24 cellular contexts compared by ENCODE assay signal in the genomic region with DNA sequence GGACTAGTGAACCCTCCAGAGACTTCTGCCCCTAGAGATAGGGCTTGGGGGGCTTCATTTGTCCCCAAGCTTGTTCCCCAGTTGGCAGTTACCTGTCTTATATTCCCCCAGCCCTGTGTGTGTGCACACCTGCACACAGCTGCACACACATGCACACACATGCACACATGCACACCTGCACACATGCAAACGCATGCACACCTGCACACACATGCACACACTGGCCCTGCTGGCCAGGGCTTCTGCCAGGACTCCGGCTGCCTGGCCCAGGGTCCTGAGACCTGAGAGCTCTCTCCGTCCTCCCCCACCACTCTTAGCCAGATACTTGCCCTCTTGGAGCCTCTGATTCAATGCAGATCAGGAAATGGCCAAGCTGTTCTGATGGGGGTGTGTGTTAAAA. TPM values are rescaled to one million over a fixed set of nuclear protein-coding genes. Genes with fewer than 3 reads are reported as not detected.
A peak's percentile ranks its signal among the peaks of the same experiment; 100 is the strongest.
DNase-seq lines count a peak whose midpoint lies in the region; ATAC-seq, FAIRE-seq and TF ChIP-seq lines count a peak whose summit lies in the region.
"Had no signal": no experiment of that assay in that cellular context is flagged by ENCODE, and none has a peak within 500 bp of the region (broad histone marks: within the 10 kb centered on the region; RNA-seq: fewer than 3 reads in every experiment).

No MANE protein-coding gene starts in this region.

- H3K27me3 Mint-ChIP-seq in glutamatergic neuron (ENCODE audit: unreplicated experiment) (peaks cover 27% of the 10 kb centered on the region), HFFc6 (ENCODE audit: insufficient read depth) (peaks cover 6% of the 10 kb centered on the region; the same call in 1 of the 2 replicates)
- no peaks in the 10 kb centered on the region for H3K27me3 Mint-ChIP-seq in activated T-helper 17 cell treated with anti-CD3 and anti-CD28 coated beads, Interleukin-2, amount 50 U/mL, for 72 hours

- CTCF ChIA-PET in RWPE1 (lab: Yijun Ruan, JAX) = interaction anchor here (0.7 to 2.6 kb wide), 2 partner anchors 120 to 909 kb away, joined by 3 to 10 read pairs; no protein-coding TSS in a partner anchor

- H3K27me3 ChIP-seq in BLaER1 (no peaks in the 10 kb centered on the region), small intestine (ENCODE audit: control insufficient read depth in 2 of 2, insufficient read depth in 2 of 2, low read length in 2 of 2) (no peaks in the 10 kb centered on the region)
- H3K27me3 ChIP-seq: neural progenitor cell had no signal

- H3K27ac ChIP-seq in BLaER1 (no peak overlapping the region), RWPE1 (peak overlapping the region; percentile 100), small intestine (ENCODE audit: low read depth in 1 of 2, low read length in 1 of 2) (peak overlapping the region; percentile 84 to 87)
- H3K27ac ChIP-seq: HL-60, neural progenitor cell had no signal

- POLR2A ChIA-PET in RWPE1 (lab: Yijun Ruan, JAX; ENCODE audit: low non-redundant PET) = no interaction called here

- no peaks in the 10 kb centered on the region for H3K36me3 Mint-ChIP-seq in glutamatergic neuron (ENCODE audit: unreplicated experiment)
- no peaks in the 10 kb centered on the region for H3K36me3 Mint-ChIP-seq in HFFc6 (ENCODE audit: low read depth)
- H3K36me3 Mint-ChIP-seq in activated T-helper 17 cell treated with anti-CD3 and anti-CD28 coated beads, Interleukin-2, amount 50 U/mL, for 72 hours (ENCODE audit: low read depth) = peaks cover 5% of the 10 kb centered on the region
- H3K36me3 Mint-ChIP-seq: CD4-positive, CD25-positive, alpha-beta regulatory T cell; neural progenitor cell had no signal

- ATAC-seq in activated T-helper 17 cell treated with anti-CD3 and anti-CD28 coated beads, Interleukin-2, amount 50 U/mL, for 72 hours (replicated peaks) = no peak
- ATAC-seq: stimulated activated naive B cell treated with anti-CD40 and anti-IgM and Interleukin-4, amounts not matched to agents 10 μg/mL and 1 μg/mL and 100 μg/mL, for 72 hours had no signal

- H3K27ac Mint-ChIP-seq in glutamatergic neuron (ENCODE audit: unreplicated experiment) = no peak overlapping the region
- no peak overlapping the region for H3K27ac Mint-ChIP-seq in HFFc6
- no peak overlapping the region for H3K27ac Mint-ChIP-seq in activated T-helper 17 cell treated with anti-CD3 and anti-CD28 coated beads, Interleukin-2, amount 50 U/mL, for 72 hours
- H3K27ac Mint-ChIP-seq: activated B cell treated with CpG ODN at 0.5 μM for 24 hours; activated CD4-positive, alpha-beta memory T cell treated with anti-CD3 and anti-CD28 coated beads, Interleukin-2, amount 10 ng/mL, durations not matched to agents 7 days and 5 days; activated naive CD4-positive, alpha-beta T cell treated with anti-CD3 and anti-CD28 coated beads, Interleukin-2, amount 10 ng/mL, durations not matched to agents 7 days and 5 days; stimulated activated naive B cell treated with anti-CD40 and anti-IgM and Interleukin-4, amounts not matched to agents 10 μg/mL and 1 μg/mL and 100 μg/mL, for 72 hours had no signal

- FAIRE-seq in small intestine (lab: Jason Lieb, UNC) = no peak

- H3K9me3 ChIP-seq in BLaER1 (no peaks in the 10 kb centered on the region), small intestine (ENCODE audit: control insufficient read depth, low read depth) (no peaks in the 10 kb centered on the region)

- peak overlapping the region; percentile 6 for H3K4me3 Mint-ChIP-seq in glutamatergic neuron (ENCODE audit: unreplicated experiment)
- no peak overlapping the region for H3K4me3 Mint-ChIP-seq in HFFc6
- H3K4me3 Mint-ChIP-seq in activated T-helper 17 cell treated with anti-CD3 and anti-CD28 coated beads, Interleukin-2, amount 50 U/mL, for 72 hours = no peak overlapping the region
- H3K4me3 Mint-ChIP-seq: activated B cell treated with CpG ODN at 0.5 μM for 24 hours; activated CD4-positive, alpha-beta memory T cell treated with anti-CD3 and anti-CD28 coated beads, Interleukin-2, amount 10 ng/mL, durations not matched to agents 7 days and 5 days; activated naive CD4-positive, alpha-beta T cell treated with anti-CD3 and anti-CD28 coated beads, Interleukin-2, amount 10 ng/mL, durations not matched to agents 7 days and 5 days; stimulated activated naive B cell treated with anti-CD40 and anti-IgM and Interleukin-4, amounts not matched to agents 10 μg/mL and 1 μg/mL and 100 μg/mL, for 72 hours had no signal

- H3K9me3 Mint-ChIP-seq in glutamatergic neuron (ENCODE audit: unreplicated experiment) = peaks cover 14% of the 10 kb centered on the region
- no peaks in the 10 kb centered on the region for H3K9me3 Mint-ChIP-seq in HFFc6
- no peaks in the 10 kb centered on the region for H3K9me3 Mint-ChIP-seq in activated T-helper 17 cell treated with anti-CD3 and anti-CD28 coated beads, Interleukin-2, amount 50 U/mL, for 72 hours
- H3K9me3 Mint-ChIP-seq: activated B cell treated with CpG ODN at 0.5 μM for 24 hours; activated CD4-positive, alpha-beta memory T cell treated with anti-CD3 and anti-CD28 coated beads, Interleukin-2, amount 10 ng/mL, durations not matched to agents 7 days and 5 days; activated naive CD4-positive, alpha-beta T cell treated with anti-CD3 and anti-CD28 coated beads, Interleukin-2, amount 10 ng/mL, durations not matched to agents 7 days and 5 days; CD4-positive, CD25-positive, alpha-beta regulatory T cell; neural progenitor cell; stimulated activated naive B cell treated with anti-CD40 and anti-IgM and Interleukin-4, amounts not matched to agents 10 μg/mL and 1 μg/mL and 100 μg/mL, for 72 hours had no signal

- H3K4me3 ChIP-seq in BLaER1 = no peak overlapping the region
- H3K4me3 ChIP-seq in small intestine (ENCODE audit: low read depth in 1 of 2, low read length in 2 of 2) = no peak overlapping the region
- H3K4me3 ChIP-seq: neural progenitor cell had no signal

- peaks cover 100% of the 10 kb centered on the region for H4K20me1 ChIP-seq in BLaER1

- H3K36me3 ChIP-seq in BLaER1 = no peaks in the 10 kb centered on the region
- no peaks in the 10 kb centered on the region for H3K36me3 ChIP-seq in small intestine (ENCODE audit: control insufficient read depth in 2 of 2, insufficient read depth in 2 of 2, low read length in 2 of 2)
- H3K36me3 ChIP-seq: neural progenitor cell had no signal

- peak overlapping the region; percentile 99 for H3K4me2 ChIP-seq in BLaER1
- H3K4me2 ChIP-seq: neural progenitor cell had no signal

- 0 out of 2 replicates have a peak overlapping the region, but pooled peaks have one; percentile 50 for H3K9ac ChIP-seq in BLaER1
- H3K9ac ChIP-seq: neural progenitor cell had no signal

- no peak for TF ChIP-seq CTCF in RWPE1 (conservative IDR thresholded peaks at IDR 0.05; ENCODE audit: low read depth)
- TF ChIP-seq CTCF in glutamatergic neuron (IDR thresholded peaks at IDR 0.05; ENCODE audit: partially characterized antibody, unreplicated experiment) = no peak
- no peak for TF ChIP-seq CTCF in HFFc6 (IDR thresholded peaks at IDR 0.05)

- DNase-seq in RWPE1 (ENCODE audit: low spot score) (no peak), glutamatergic neuron (no peak), small intestine (peak; percentile 48), HFFc6 (no peak), DMS114 treated with DMSO at 0.1 percent for 48 hours (lab: John Stamatoyannopoulos, UW; ENCODE audit: unreplicated experiment) (no peak)
- no peak for DNase-seq in activated effector memory CD4-positive, alpha-beta T cell treated with Interleukin-2 at 50 U/mL for 16 hours
- DNase-seq: activated B cell treated with CpG ODN at 0.5 μM for 24 hours; activated CD4-positive, alpha-beta memory T cell treated with anti-CD3 and anti-CD28 coated beads, Interleukin-2, amount 10 ng/mL, durations not matched to agents 7 days and 5 days; activated naive CD4-positive, alpha-beta T cell treated with anti-CD3 and anti-CD28 coated beads, Interleukin-2, amount 10 ng/mL, durations not matched to agents 7 days and 5 days; activated T-cell treated with anti-CD3 and anti-CD28 coated beads, Interleukin-2, amount 50 U/mL, for 1 hour; anterior cingulate cortex; CD4-positive, CD25-positive, alpha-beta regulatory T cell; DMS53; foreskin fibroblast; HCEC 1CT; kidney glomerular epithelial cell; mesenchymal stem cell; NCI-H1694; retina; stimulated activated naive B cell treated with anti-CD40 and anti-IgM and Interleukin-4, amounts not matched to agents 10 μg/mL and 1 μg/mL and 100 μg/mL, for 72 hours had no signal

- H3K4me1 Mint-ChIP-seq in glutamatergic neuron (ENCODE audit: low read depth, unreplicated experiment) (peaks cover 52% of the 10 kb centered on the region), HFFc6 (ENCODE audit: low read depth) (peaks cover 93% of the 10 kb centered on the region)
- H3K4me1 Mint-ChIP-seq in activated T-helper 17 cell treated with anti-CD3 and anti-CD28 coated beads, Interleukin-2, amount 50 U/mL, for 72 hours = peaks cover 3% of the 10 kb centered on the region

- peaks cover 95% of the 10 kb centered on the region for H3K4me1 ChIP-seq in BLaER1
- H3K4me1 ChIP-seq in small intestine (ENCODE audit: control insufficient read depth in 2 of 2, insufficient read depth in 1 of 2, low read depth in 1 of 2, low read length in 1 of 2) = peaks cover 39 to 43% of the 10 kb centered on the region in 2 donors

- 28 to 58% (median 46%) methylated on average over 3 of the region's 3 CpGs for WGBS in small intestine, 3 donors

RNA-seq across cellular contexts. Expression of gene ZMIZ1, which starts 6.7 kb away (rescaled TPM):
- total RNA-seq in glutamatergic neuron (ENCODE audit: unreplicated experiment) = 230 TPM
- 10 to 100 TPM; 15.1 to 23.0 (median 16.8) TPM for polyA plus RNA-seq in small intestine
- 10 to 100 TPM; 38.6 to 60.3 (median 51.2) TPM for total RNA-seq in HFFc6 (2021; fragmentation: NEBNext Ultra II Directional; extraction: Animal tissue kit (Norgen Biotek cat#: 25700))
- total RNA-seq in activated T-helper 17 cell treated with anti-CD3 and anti-CD28 coated beads, Interleukin-2, amount 50 U/mL, for 72 hours = 10 to 100 TPM; 32.9 to 82.6 TPM
